In genomic region chr7:27883726-27884125, GRCh38 we compare ENCODE assay signal across 16 cellular contexts.
"Had no signal": no experiment of that assay in that cellular context is flagged by ENCODE, and none has a peak within 500 bp of the region (broad histone marks: within the 10 kb centered on the region; RNA-seq: fewer than 3 reads in every experiment).

No MANE protein-coding gene starts in this region.

- H3K4me3 ChIP-seq: colonic mucosa had no signal

- H3K36me3 ChIP-seq: colonic mucosa had no signal

- H2AFZ ChIP-seq: parathyroid adenoma had no signal

- H3K9ac ChIP-seq: parathyroid adenoma had no signal

- H3K9me3 ChIP-seq: colonic mucosa had no signal

- H3K27ac ChIP-seq: colonic mucosa, epithelial cell of prostate, parathyroid adenoma had no signal

- H3K4me1 ChIP-seq: colonic mucosa, parathyroid adenoma had no signal

- DNase-seq: activated CD4-positive, alpha-beta memory T cell treated with anti-CD3 and anti-CD28 coated beads for 36 hours; activated CD4-positive, alpha-beta T cell treated with anti-CD3 and anti-CD28 coated beads for 1 hour; activated gamma-delta T cell; activated naive CD8-positive, alpha-beta T cell treated with anti-CD3 and anti-CD28 coated beads for 36 hours; activated T-cell treated with anti-CD3 and anti-CD28 coated beads, Interleukin-2, amount 50 U/mL, for 4 hours; anterior cingulate cortex; colonic mucosa; effector CD4-positive, alpha-beta T cell; glutamatergic neuron; immature natural killer cell; retina; stimulated activated CD4-positive, alpha-beta T cell treated with anti-CD3 and anti-CD28 coated beads, Interleukin-4, amount 100 ng/mL, for 24 hours; T-helper 9 cell had no signal

- H3K27me3 ChIP-seq: colonic mucosa had no signal

- H3K79me2 ChIP-seq: parathyroid adenoma had no signal

- ATAC-seq: activated T-cell treated with anti-CD3 and anti-CD28 coated beads, Interleukin-2, amount 50 U/mL, for 4 hours; left lobe of liver had no signal
